1 cellular context compared by ENCODE assay signal in the genomic region with DNA sequence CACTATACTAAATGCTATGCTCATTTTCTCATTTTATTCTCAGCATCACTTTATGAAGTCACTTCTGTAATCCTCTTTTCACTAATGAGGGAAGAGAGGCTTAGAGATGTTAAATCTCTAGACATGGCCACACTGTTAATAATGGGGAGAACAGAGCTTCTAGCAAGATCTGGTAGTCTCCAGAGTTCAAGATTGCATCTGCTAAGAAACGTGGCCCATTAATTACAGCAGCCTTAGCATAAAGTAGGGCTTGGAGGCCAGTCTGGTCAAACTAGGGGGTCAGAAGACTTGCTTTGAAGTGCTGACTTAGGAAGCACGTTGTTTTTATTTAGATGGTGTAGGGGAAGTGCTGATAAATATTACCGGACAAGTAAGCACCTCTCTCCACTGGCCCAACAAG.
TF ChIP-seq lines count a peak whose summit lies in the region.

No MANE protein-coding gene starts in this region.

TF ChIP-seq in K562, 482 proteins besides CTCF, POLR2A, EP300 and RAD21 (continues in another document):
- no peak for TF ChIP-seq FUS (optimal IDR thresholded peaks at IDR 0.05; ENCODE audit: low read depth, low read length)
- no peak for TF ChIP-seq FOXP1 (CRISPR knock-in tag; IDR thresholded peaks at IDR 0.05)
- TF ChIP-seq, protein P1, sequence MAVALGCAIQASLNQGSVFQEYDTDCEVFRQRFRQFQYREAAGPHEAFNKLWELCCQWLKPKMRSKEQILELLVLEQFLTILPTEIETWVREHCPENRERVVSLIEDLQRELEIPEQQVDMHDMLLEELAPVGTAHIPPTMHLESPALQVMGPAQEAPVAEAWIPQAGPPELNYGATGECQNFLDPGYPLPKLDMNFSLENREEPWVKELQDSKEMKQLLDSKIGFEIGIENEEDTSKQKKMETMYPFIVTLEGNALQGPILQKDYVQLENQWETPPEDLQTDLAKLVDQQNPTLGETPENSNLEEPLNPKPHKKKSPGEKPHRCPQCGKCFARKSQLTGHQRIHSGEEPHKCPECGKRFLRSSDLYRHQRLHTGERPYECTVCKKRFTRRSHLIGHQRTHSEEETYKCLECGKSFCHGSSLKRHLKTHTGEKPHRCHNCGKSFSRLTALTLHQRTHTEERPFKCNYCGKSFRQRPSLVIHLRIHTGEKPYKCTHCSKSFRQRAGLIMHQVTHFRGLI (CRISPR knock-in tag; IDR thresholded peaks at IDR 0.05): no peak
- no peak for TF ChIP-seq ZNF24 (IDR thresholded peaks at IDR 0.05)
- TF ChIP-seq, protein P2, sequence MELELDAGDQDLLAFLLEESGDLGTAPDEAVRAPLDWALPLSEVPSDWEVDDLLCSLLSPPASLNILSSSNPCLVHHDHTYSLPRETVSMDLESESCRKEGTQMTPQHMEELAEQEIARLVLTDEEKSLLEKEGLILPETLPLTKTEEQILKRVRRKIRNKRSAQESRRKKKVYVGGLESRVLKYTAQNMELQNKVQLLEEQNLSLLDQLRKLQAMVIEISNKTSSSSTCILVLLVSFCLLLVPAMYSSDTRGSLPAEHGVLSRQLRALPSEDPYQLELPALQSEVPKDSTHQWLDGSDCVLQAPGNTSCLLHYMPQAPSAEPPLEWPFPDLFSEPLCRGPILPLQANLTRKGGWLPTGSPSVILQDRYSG (tag; conservative IDR thresholded peaks at IDR 0.05; ENCODE audit: low read depth): no peak; the same call in none of the 2 replicates
- no peak for TF ChIP-seq ZNF717 (CRISPR knock-in tag; IDR thresholded peaks at IDR 0.05)
- TF ChIP-seq, protein P3, sequence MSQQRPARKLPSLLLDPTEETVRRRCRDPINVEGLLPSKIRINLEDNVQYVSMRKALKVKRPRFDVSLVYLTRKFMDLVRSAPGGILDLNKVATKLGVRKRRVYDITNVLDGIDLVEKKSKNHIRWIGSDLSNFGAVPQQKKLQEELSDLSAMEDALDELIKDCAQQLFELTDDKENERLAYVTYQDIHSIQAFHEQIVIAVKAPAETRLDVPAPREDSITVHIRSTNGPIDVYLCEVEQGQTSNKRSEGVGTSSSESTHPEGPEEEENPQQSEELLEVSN (IDR thresholded peaks at IDR 0.05; ENCODE audit: borderline replicate concordance in 1 of 2, extremely low read depth in 1 of 2, insufficient read depth in 1 of 2, insufficient read length in 1 of 2, low read depth in 1 of 2, low read length in 1 of 2, poor library complexity in 1 of 2, severe bottlenecking in 1 of 2): peak in 1 of 2 experiments; percentile 9
- TF ChIP-seq PTRF (tag; IDR thresholded peaks at IDR 0.05): no peak
- TF ChIP-seq, protein P4, sequence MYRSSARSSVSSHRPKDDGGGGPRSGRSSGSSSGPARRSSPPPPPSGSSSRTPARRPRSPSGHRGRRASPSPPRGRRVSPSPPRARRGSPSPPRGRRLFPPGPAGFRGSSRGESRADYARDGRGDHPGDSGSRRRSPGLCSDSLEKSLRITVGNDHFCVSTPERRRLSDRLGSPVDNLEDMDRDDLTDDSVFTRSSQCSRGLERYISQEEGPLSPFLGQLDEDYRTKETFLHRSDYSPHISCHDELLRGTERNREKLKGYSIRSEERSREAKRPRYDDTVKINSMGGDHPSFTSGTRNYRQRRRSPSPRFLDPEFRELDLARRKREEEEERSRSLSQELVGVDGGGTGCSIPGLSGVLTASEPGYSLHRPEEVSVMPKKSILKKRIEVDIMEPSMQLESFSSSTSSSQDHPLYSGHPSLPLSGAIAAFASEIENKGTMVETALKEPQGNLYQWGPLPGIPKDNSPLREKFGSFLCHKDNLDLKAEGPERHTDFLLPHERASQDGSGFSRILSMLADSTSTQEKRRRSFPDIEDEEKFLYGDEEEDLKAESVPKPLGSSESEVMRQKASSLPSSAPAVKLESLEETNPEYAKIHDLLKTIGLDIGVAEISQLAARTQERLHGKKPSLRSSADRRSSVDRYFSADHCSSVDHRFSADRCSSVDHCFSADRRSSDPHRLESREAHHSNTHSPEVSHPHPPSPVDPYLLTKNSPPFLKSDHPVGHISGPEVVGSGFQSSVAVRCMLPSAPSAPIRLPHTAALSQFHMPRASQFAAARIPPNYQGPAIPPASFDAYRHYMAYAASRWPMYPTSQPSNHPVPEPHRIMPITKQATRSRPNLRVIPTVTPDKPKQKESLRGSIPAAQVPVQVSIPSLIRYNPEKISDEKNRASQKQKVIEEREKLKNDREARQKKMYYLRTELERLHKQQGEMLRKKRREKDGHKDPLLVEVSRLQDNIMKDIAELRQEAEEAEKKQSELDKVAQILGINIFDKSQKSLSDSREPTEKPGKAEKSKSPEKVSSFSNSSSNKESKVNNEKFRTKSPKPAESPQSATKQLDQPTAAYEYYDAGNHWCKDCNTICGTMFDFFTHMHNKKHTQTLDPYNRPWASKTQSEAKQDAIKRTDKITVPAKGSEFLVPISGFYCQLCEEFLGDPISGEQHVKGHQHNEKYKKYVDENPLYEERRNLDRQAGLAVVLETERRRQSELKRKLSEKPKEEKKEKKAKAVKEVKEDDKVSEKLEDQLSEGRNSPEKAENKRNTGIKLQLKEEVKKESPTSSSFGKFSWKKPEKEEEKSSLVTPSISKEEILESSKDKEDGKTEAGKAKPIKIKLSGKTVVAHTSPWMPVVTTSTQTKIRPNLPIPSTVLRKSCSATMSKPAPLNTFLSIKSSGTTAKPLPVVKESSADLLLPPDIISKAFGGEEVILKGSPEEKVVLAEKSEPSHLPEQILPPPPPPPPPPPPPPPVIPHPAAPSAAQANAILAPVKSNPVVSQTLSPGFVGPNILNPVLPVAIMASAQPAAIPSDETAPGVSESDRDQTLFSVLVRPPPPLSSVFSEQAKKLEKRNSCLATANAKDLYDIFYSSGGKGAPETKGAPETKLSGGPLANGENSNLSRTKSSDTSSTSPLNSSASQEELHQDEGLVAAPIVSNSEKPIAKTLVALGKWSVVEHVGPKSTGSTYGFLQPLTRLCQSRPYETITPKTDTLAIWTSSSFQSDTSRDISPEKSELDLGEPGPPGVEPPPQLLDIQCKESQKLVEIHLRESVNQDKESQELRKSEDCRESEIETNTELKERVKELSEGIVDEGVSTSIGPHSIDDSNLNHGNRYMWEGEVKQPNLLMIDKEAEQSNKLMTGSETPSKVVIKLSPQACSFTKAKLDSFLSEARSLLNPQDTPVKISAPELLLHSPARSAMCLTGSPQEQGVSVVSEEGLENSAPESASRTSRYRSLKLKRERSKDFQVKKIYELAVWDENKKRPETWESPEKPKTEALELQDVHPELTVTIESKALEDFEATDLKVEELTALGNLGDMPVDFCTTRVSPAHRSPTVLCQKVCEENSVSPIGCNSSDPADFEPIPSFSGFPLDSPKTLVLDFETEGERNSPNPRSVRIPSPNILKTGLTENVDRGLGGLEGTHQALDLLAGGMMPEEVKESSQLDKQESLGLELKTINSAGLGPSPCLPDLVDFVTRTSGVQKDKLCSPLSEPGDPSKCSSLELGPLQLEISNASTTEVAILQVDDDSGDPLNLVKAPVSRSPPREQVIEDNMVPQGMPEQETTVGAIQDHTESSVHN (IDR thresholded peaks at IDR 0.05; ENCODE audit: borderline replicate concordance in 1 of 2, low read depth in 1 of 2): no peak
- no peak for TF ChIP-seq KHSRP (IDR thresholded peaks at IDR 0.05)
- TF ChIP-seq, protein P5, sequence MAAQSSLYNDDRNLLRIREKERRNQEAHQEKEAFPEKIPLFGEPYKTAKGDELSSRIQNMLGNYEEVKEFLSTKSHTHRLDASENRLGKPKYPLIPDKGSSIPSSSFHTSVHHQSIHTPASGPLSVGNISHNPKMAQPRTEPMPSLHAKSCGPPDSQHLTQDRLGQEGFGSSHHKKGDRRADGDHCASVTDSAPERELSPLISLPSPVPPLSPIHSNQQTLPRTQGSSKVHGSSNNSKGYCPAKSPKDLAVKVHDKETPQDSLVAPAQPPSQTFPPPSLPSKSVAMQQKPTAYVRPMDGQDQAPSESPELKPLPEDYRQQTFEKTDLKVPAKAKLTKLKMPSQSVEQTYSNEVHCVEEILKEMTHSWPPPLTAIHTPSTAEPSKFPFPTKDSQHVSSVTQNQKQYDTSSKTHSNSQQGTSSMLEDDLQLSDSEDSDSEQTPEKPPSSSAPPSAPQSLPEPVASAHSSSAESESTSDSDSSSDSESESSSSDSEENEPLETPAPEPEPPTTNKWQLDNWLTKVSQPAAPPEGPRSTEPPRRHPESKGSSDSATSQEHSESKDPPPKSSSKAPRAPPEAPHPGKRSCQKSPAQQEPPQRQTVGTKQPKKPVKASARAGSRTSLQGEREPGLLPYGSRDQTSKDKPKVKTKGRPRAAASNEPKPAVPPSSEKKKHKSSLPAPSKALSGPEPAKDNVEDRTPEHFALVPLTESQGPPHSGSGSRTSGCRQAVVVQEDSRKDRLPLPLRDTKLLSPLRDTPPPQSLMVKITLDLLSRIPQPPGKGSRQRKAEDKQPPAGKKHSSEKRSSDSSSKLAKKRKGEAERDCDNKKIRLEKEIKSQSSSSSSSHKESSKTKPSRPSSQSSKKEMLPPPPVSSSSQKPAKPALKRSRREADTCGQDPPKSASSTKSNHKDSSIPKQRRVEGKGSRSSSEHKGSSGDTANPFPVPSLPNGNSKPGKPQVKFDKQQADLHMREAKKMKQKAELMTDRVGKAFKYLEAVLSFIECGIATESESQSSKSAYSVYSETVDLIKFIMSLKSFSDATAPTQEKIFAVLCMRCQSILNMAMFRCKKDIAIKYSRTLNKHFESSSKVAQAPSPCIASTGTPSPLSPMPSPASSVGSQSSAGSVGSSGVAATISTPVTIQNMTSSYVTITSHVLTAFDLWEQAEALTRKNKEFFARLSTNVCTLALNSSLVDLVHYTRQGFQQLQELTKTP (IDR thresholded peaks at IDR 0.05; ENCODE audit: low read depth in 1 of 2, partially characterized antibody in 2 of 2): peak in 1 of 2 experiments; percentile 27
- TF ChIP-seq SUPT5H (IDR thresholded peaks at IDR 0.05): no peak
- no peak for TF ChIP-seq PRMT5 (CRISPR knock-in tag; IDR thresholded peaks at IDR 0.05)
- TF ChIP-seq ESRRB (CRISPR knock-in tag; IDR thresholded peaks at IDR 0.05; ENCODE audit: borderline replicate concordance): no peak
- TF ChIP-seq, protein P6, sequence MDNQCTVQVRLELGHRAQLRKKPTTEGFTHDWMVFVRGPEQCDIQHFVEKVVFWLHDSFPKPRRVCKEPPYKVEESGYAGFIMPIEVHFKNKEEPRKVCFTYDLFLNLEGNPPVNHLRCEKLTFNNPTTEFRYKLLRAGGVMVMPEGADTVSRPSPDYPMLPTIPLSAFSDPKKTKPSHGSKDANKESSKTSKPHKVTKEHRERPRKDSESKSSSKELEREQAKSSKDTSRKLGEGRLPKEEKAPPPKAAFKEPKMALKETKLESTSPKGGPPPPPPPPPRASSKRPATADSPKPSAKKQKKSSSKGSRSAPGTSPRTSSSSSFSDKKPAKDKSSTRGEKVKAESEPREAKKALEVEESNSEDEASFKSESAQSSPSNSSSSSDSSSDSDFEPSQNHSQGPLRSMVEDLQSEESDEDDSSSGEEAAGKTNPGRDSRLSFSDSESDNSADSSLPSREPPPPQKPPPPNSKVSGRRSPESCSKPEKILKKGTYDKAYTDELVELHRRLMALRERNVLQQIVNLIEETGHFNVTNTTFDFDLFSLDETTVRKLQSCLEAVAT (IDR thresholded peaks at IDR 0.05): peak in 1 of 2 experiments; percentile 50; a peak in 1 of 4 replicates
- TF ChIP-seq HIVEP1 (CRISPR knock-in tag; IDR thresholded peaks at IDR 0.05): no peak
- TF ChIP-seq SLC30A9 (CRISPR knock-in tag; IDR thresholded peaks at IDR 0.05): no peak
- TF ChIP-seq ZNF79 (CRISPR knock-in tag; IDR thresholded peaks at IDR 0.05; ENCODE audit: low read depth): no peak
- TF ChIP-seq, protein P7, sequence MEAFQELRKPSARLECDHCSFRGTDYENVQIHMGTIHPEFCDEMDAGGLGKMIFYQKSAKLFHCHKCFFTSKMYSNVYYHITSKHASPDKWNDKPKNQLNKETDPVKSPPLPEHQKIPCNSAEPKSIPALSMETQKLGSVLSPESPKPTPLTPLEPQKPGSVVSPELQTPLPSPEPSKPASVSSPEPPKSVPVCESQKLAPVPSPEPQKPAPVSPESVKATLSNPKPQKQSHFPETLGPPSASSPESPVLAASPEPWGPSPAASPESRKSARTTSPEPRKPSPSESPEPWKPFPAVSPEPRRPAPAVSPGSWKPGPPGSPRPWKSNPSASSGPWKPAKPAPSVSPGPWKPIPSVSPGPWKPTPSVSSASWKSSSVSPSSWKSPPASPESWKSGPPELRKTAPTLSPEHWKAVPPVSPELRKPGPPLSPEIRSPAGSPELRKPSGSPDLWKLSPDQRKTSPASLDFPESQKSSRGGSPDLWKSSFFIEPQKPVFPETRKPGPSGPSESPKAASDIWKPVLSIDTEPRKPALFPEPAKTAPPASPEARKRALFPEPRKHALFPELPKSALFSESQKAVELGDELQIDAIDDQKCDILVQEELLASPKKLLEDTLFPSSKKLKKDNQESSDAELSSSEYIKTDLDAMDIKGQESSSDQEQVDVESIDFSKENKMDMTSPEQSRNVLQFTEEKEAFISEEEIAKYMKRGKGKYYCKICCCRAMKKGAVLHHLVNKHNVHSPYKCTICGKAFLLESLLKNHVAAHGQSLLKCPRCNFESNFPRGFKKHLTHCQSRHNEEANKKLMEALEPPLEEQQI (IDR thresholded peaks at IDR 0.05): peak; percentile 28; the same call in 1 of the 2 replicates
- no peak for TF ChIP-seq NFIC (IDR thresholded peaks at IDR 0.05)
- no peak for TF ChIP-seq CREM (IDR thresholded peaks at IDR 0.05; ENCODE audit: low read depth)
- TF ChIP-seq BDP1 (IDR thresholded peaks at IDR 0.05; ENCODE audit: insufficient read depth, insufficient read length): no peak
- TF ChIP-seq GTF2E2 (tag; IDR thresholded peaks at IDR 0.05): peak; percentile 56; the same call in 1 of the 2 replicates
- TF ChIP-seq, protein P8, sequence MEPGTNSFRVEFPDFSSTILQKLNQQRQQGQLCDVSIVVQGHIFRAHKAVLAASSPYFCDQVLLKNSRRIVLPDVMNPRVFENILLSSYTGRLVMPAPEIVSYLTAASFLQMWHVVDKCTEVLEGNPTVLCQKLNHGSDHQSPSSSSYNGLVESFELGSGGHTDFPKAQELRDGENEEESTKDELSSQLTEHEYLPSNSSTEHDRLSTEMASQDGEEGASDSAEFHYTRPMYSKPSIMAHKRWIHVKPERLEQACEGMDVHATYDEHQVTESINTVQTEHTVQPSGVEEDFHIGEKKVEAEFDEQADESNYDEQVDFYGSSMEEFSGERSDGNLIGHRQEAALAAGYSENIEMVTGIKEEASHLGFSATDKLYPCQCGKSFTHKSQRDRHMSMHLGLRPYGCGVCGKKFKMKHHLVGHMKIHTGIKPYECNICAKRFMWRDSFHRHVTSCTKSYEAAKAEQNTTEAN (CRISPR knock-in tag; IDR thresholded peaks at IDR 0.05): no peak
- TF ChIP-seq, protein P9, sequence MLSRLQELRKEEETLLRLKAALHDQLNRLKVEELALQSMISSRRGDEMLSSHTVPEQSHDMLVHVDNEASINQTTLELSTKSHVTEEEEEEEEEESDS (CRISPR knock-in tag; IDR thresholded peaks at IDR 0.05): no peak
- no peak for TF ChIP-seq ZNF324 (CRISPR knock-in tag; IDR thresholded peaks at IDR 0.05)
- TF ChIP-seq SP2 (IDR thresholded peaks at IDR 0.05; ENCODE audit: extremely low read depth, low read depth, low read length, poor library complexity, severe bottlenecking): no peak
- TF ChIP-seq GATAD2A (IDR thresholded peaks at IDR 0.05): peak; percentile 27; the same call in 1 of the 2 replicates
- TF ChIP-seq FOXM1 (IDR thresholded peaks at IDR 0.05; ENCODE audit: low read depth): no peak
- no peak for TF ChIP-seq FOXM1 (CRISPR knock-in tag; IDR thresholded peaks at IDR 0.05; ENCODE audit: low read depth)
- no peak for TF ChIP-seq ARNT (IDR thresholded peaks at IDR 0.05)
- TF ChIP-seq TAL1 (IDR thresholded peaks at IDR 0.05): no peak
- TF ChIP-seq SRSF3 (IDR thresholded peaks at IDR 0.05; ENCODE audit: insufficient read depth, low read length): no peak
- TF ChIP-seq FOXJ3 (CRISPR knock-in tag; IDR thresholded peaks at IDR 0.05): no peak
- no peak for TF ChIP-seq U2AF1 (optimal IDR thresholded peaks at IDR 0.05; ENCODE audit: low read depth, low read length)
- TF ChIP-seq MAFK (IDR thresholded peaks at IDR 0.05; ENCODE audit: low read length): no peak
- no peak for TF ChIP-seq ZNF121 (CRISPR knock-in tag; conservative IDR thresholded peaks at IDR 0.05)
- TF ChIP-seq SREBF1 (IDR thresholded peaks at IDR 0.05; ENCODE audit: borderline replicate concordance, low read depth, low read length): no peak
- TF ChIP-seq GABPB2 (CRISPR knock-in tag; conservative IDR thresholded peaks at IDR 0.05): no peak
- no peak for TF ChIP-seq FOXA3 (CRISPR knock-in tag; conservative IDR thresholded peaks at IDR 0.05 in 1 of 2, IDR thresholded peaks at IDR 0.05 in 1 of 2)
